Comparison of ENCODE assay signal across 22 cellular contexts in the genomic region with DNA sequence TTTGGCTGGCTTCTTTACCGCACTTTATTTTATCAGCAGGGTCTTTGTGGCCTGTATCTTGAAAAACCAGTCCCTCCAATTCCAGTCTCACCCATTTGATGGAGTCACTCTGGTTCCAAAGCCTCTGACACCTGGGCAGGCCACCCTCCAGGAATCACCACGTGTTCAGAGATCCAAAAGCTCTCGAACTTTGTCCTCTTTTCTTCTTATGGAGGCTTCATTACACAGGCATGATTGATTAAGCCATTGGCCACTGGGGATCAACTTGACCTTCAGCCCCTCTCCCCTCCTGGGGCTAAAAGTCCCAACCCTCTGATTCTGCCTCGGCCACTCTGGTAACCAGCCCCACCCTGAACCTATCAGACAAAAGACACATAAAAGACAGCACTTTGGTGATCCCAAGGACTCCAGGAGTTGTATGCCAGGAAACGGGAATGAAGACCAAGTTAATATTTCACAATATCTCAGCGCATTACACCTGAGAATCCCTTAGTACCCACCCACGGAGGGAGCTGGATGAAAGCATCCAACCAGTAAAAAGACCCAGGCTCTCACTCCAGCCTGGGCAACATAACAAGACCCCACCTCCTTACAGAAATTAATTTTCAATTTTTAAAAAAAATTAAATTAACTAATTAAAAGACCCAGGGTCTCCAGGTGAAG. TPM values are rescaled to one million over a fixed set of nuclear protein-coding genes. Genes with fewer than 3 reads are reported as not detected.
DNase-seq lines count a peak whose midpoint lies in the region; ATAC-seq, FAIRE-seq and TF ChIP-seq lines count a peak whose summit lies in the region.
"Had no signal": no experiment of that assay in that cellular context is flagged by ENCODE, and none has a peak within 500 bp of the region (broad histone marks: within the 10 kb centered on the region; RNA-seq: fewer than 3 reads in every experiment).

No MANE protein-coding gene starts in this region.

- H3K4me2 ChIP-seq in HepG2 (ENCODE audit: low read depth, low read length) (no peak overlapping the region), K562 (ENCODE audit: insufficient read depth, low read length) (no peak overlapping the region)
- H3K4me2 ChIP-seq: A549 had no signal

- CTCF ChIA-PET in HepG2 (lab: Yijun Ruan, JAX; ENCODE audit: low intra/inter-chr PET ratio, low total read pairs) (no interaction called here), K562 (lab: Yijun Ruan, JAX; ENCODE audit: low intra/inter-chr PET ratio) (no interaction called here)

- DNase-seq in HepG2 (ENCODE audit: low spot score) (no peak), right lobe of liver (no peak), K562 (ENCODE audit: extremely low read depth in 1 of 4, low spot score in 3 of 4) (no peak), small intestine (peak; percentile 56), chondrocyte (ENCODE audit: low spot score) (no peak), activated gamma-delta T cell treated with Interleukin-2 at 50 U/mL for 16 hours (no peak)
- no peak for DNase-seq in activated CD4-positive, alpha-beta T cell treated with anti-CD3 and anti-CD28 coated beads for 48 hours
- DNase-seq: BE2C; Caco-2; Calu3; CD4-positive, alpha-beta T cell; CD8-positive, alpha-beta T cell; DMS79 treated with DMSO at 0.1 percent for 48 hours; GF-D8 had no signal

- H3K9me3 ChIP-seq in HepG2 (ENCODE audit: low read length) (no peaks in the 10 kb centered on the region), right lobe of liver (no peaks in the 10 kb centered on the region), K562 (replicated peaks; ENCODE audit: control insufficient read depth, insufficient read depth, low read depth, low read length) (no peaks in the 10 kb centered on the region), small intestine (ENCODE audit: control insufficient read depth, low read depth) (no peaks in the 10 kb centered on the region)
- H3K9me3 ChIP-seq: A549, BE2C, Caco-2 had no signal

- no peak for TF ChIP-seq POLR2A in HepG2 (IDR thresholded peaks at IDR 0.05; ENCODE audit: insufficient read depth in 1 of 2, low read depth in 2 of 2, low read length in 2 of 2)
- TF ChIP-seq POLR2A in right lobe of liver (IDR thresholded peaks at IDR 0.05): no peak
- no peak for TF ChIP-seq POLR2A in K562 (conservative IDR thresholded peaks at IDR 0.05)

- H3K4me3 ChIP-seq in HepG2 (replicated peaks in 1 of 3; ENCODE audit: insufficient read depth in 1 of 3, low read depth in 2 of 3, low read length in 3 of 3) (no peak overlapping the region), right lobe of liver (no peak overlapping the region), K562 (no peak overlapping the region), small intestine (ENCODE audit: low read depth in 1 of 2, low read length in 2 of 2) (no peak overlapping the region)
- H3K4me3 ChIP-seq: A549, BLaER1 had no signal

- POLR2A ChIA-PET in HepG2 (lab: Yijun Ruan, JAX) (no interaction called here), K562 (lab: Yijun Ruan, JAX) (no interaction called here)

- peaks cover 10% of the 10 kb centered on the region for H3K4me1 Mint-ChIP-seq in chondrocyte (ENCODE audit: low read depth)

- no peak overlapping the region for H3K4me3 Mint-ChIP-seq in chondrocyte (ENCODE audit: unreplicated experiment)
- H3K4me3 Mint-ChIP-seq: CD4-positive, alpha-beta T cell; CD8-positive, alpha-beta T cell had no signal

- FAIRE-seq in HepG2 (lab: Jason Lieb, UNC) (no peak), K562 (lab: Jason Lieb, UNC) (no peak), small intestine (lab: Jason Lieb, UNC) (no peak)
- FAIRE-seq: A549, D721Med, G401.6, GM12891, GM19239 had no signal

- H4K20me1 ChIP-seq in HepG2 (ENCODE audit: insufficient read depth, low read length): no peaks in the 10 kb centered on the region
- peaks cover 3% of the 10 kb centered on the region; the same call in 1 of the 2 replicates for H4K20me1 ChIP-seq in K562 (replicated peaks; ENCODE audit: control insufficient read depth, insufficient read depth, low read length)
- H4K20me1 ChIP-seq: BLaER1 had no signal

- BruUV-seq in HepG2 (replicated peaks; lab: Mats Ljungman, UMichigan) (no TSS peak), K562 (replicated peaks; lab: Mats Ljungman, UMichigan) (no TSS peak)

- H3K9ac ChIP-seq in HepG2 (ENCODE audit: insufficient read depth, low read depth, low read length) (no peak overlapping the region), K562 (ENCODE audit: insufficient read depth in 1 of 2, low read depth in 2 of 2, low read length in 2 of 2) (no peak overlapping the region)
- H3K9ac ChIP-seq: BLaER1 had no signal

- in situ Hi-C loops in HepG2 (cut with HindIII; ENCODE audit: extremely low pct_ligation_motif_present, low pct_unique_long_range_greater_than_20kb): no loop called here
- in situ Hi-C loops in K562 (cut with MboI): no loop called here

- TF ChIP-seq EP300 in HepG2 (IDR thresholded peaks at IDR 0.05; ENCODE audit: low read depth in 2 of 2, low read length in 2 of 2): no peak
- no peak for TF ChIP-seq EP300 in HepG2 (CRISPR knock-in tag; IDR thresholded peaks at IDR 0.05; ENCODE audit: borderline replicate concordance)
- TF ChIP-seq EP300 in K562 (IDR thresholded peaks at IDR 0.05; ENCODE audit: low read length): no peak

- H2AFZ ChIP-seq in HepG2 (ENCODE audit: low read length) (no peak overlapping the region), K562 (ENCODE audit: low read depth, low read length) (no peak overlapping the region)

- 61% methylated on average over 7 of the region's 7 CpGs for WGBS in HepG2 (ENCODE audit: low lambda C conversion rate)
- WGBS in right lobe of liver (ENCODE audit: insufficient coverage, low coverage, low lambda C conversion rate, missing lambda C conversion rate): 46% methylated on average over 6 of the region's 7 CpGs
- 0% methylated on average over 7 of the region's 7 CpGs for WGBS in K562 (ENCODE audit: insufficient coverage, low coverage, missing lambda C conversion rate)
- 22 to 66% (median 52%) methylated on average over 7 of the region's 7 CpGs for WGBS in small intestine, 3 donors

- H3K79me2 ChIP-seq in HepG2 (ENCODE audit: insufficient read depth, low read length): no peaks in the 10 kb centered on the region
- H3K79me2 ChIP-seq in K562 (ENCODE audit: control insufficient read depth, insufficient read depth, low read length): no peaks in the 10 kb centered on the region

- no peak for TF ChIP-seq CTCF in HepG2 (CRISPR knock-in tag; IDR thresholded peaks at IDR 0.05)
- no peak for TF ChIP-seq CTCF in right lobe of liver (IDR thresholded peaks at IDR 0.05)
- TF ChIP-seq CTCF in K562 (IDR thresholded peaks at IDR 0.05 in 2 of 3, conservative IDR thresholded peaks at IDR 0.05 in 1 of 3; ENCODE audit: insufficient read depth in 2 of 3, low read depth in 1 of 3, low read length in 3 of 3): no peak
- no peak for TF ChIP-seq CTCF in chondrocyte (IDR thresholded peaks at IDR 0.05)

- H3K27ac ChIP-seq in HepG2 (ENCODE audit: extremely low read length, insufficient read depth, low read length): no peak overlapping the region
- no peak overlapping the region for H3K27ac ChIP-seq in right lobe of liver
- no peak overlapping the region for H3K27ac ChIP-seq in K562 (ENCODE audit: extremely low read depth, low read depth, low read length)
- no peak overlapping the region for H3K27ac ChIP-seq in small intestine (ENCODE audit: low read depth in 1 of 2, low read length in 1 of 2)
- H3K27ac ChIP-seq: 22Rv1, A549, C4-2B had no signal

- H3K36me3 ChIP-seq in HepG2 (replicated peaks in 1 of 2; ENCODE audit: control insufficient read depth in 1 of 2, insufficient read depth in 2 of 2, low read length in 2 of 2) (no peaks in the 10 kb centered on the region), right lobe of liver (no peaks in the 10 kb centered on the region), K562 (ENCODE audit: control insufficient read depth, insufficient read depth, low read length) (no peaks in the 10 kb centered on the region), small intestine (ENCODE audit: control insufficient read depth in 2 of 2, insufficient read depth in 2 of 2, low read length in 2 of 2) (no peaks in the 10 kb centered on the region)
- H3K36me3 ChIP-seq: BE2C, BLaER1 had no signal

- H3K27me3 ChIP-seq in HepG2 (ENCODE audit: control insufficient read depth in 1 of 2, insufficient read depth in 2 of 2, low read length in 2 of 2) (no peaks in the 10 kb centered on the region), right lobe of liver (no peaks in the 10 kb centered on the region), K562 (ENCODE audit: control insufficient read depth in 2 of 2, insufficient read depth in 2 of 2, low read length in 2 of 2) (peaks cover 6 to 25% of the 10 kb centered on the region in 2 experiments; a peak in 4 of 5 replicates), small intestine (ENCODE audit: control insufficient read depth in 2 of 2, insufficient read depth in 2 of 2, low read length in 2 of 2) (no peaks in the 10 kb centered on the region)
- H3K27me3 ChIP-seq: BE2C, BLaER1 had no signal

- no peak for ATAC-seq in HepG2
- no peak for ATAC-seq in right lobe of liver
- no peak for ATAC-seq in K562
- ATAC-seq: A549; CD8-positive, alpha-beta T cell had no signal

- H3K9me3 Mint-ChIP-seq in chondrocyte (ENCODE audit: low read depth): no peaks in the 10 kb centered on the region
- H3K9me3 Mint-ChIP-seq: CD4-positive, alpha-beta T cell had no signal

- H3K9me1 ChIP-seq in K562 (ENCODE audit: control insufficient read depth, insufficient read depth, low read length): no peaks in the 10 kb centered on the region

- H3K4me1 ChIP-seq in HepG2 (ENCODE audit: insufficient read depth, low read length): peaks cover 53% of the 10 kb centered on the region
- H3K4me1 ChIP-seq in right lobe of liver: no peaks in the 10 kb centered on the region
- no peaks in the 10 kb centered on the region; a peak in 2 of 5 replicates for H3K4me1 ChIP-seq in K562 (replicated peaks in 1 of 2; ENCODE audit: control insufficient read depth in 2 of 2, insufficient read depth in 2 of 2, low read length in 2 of 2)
- no peaks in the 10 kb centered on the region for H3K4me1 ChIP-seq in small intestine (ENCODE audit: control insufficient read depth in 2 of 2, insufficient read depth in 1 of 2, low read depth in 1 of 2, low read length in 1 of 2)
- H3K4me1 ChIP-seq: BE2C had no signal

- H3K27me3 Mint-ChIP-seq in chondrocyte (ENCODE audit: low read depth): no peaks in the 10 kb centered on the region

- H3K36me3 Mint-ChIP-seq in chondrocyte (ENCODE audit: low read depth): no peaks in the 10 kb centered on the region
- H3K36me3 Mint-ChIP-seq: CD8-positive, alpha-beta T cell had no signal

- TF ChIP-seq RAD21 in HepG2 (CRISPR knock-in tag; IDR thresholded peaks at IDR 0.05) (no peak), K562 (CRISPR knock-in tag; conservative IDR thresholded peaks at IDR 0.05 in 1 of 2, IDR thresholded peaks at IDR 0.05 in 1 of 2) (no peak)

- intact Hi-C loops in HepG2 (cut with micrococcal nuclease; ENCODE audit: unreplicated experiment) (loop anchor here (10.0 kb wide), 1 partner anchor 297 kb away; the partner anchor contains the start of gene RAD18), right lobe of liver (cut with DNase I) (no loop called here), K562 (cut with micrococcal nuclease) (no loop called here)

- no peak overlapping the region for H3K27ac Mint-ChIP-seq in chondrocyte (ENCODE audit: unreplicated experiment)
- H3K27ac Mint-ChIP-seq: CD4-positive, alpha-beta T cell; CD8-positive, alpha-beta T cell had no signal

RNA-seq across cellular contexts. Expression of gene SSUH2, which starts 23.0 kb away (rescaled TPM):
- 36.2 and 38.1 TPM in 2 replicates for total RNA-seq in HepG2 (2016; rRNA removed; fragmentation: Illumina TruSeq; extraction: Trizol)
- 18.7 and 20.4 TPM in 2 replicates for total RNA-seq in HepG2 (2016; cell fraction: cytosol; rRNA removed; fragmentation: Illumina TruSeq; extraction: Trizol; ENCODE audit: low read depth)
- 34.9 and 39.3 TPM in 2 replicates for total RNA-seq in HepG2 (2016; cell fraction: insoluble cytoplasmic fraction; rRNA removed; fragmentation: Illumina TruSeq; extraction: Trizol)
- total RNA-seq in HepG2 (2016; cell fraction: membrane; rRNA removed; fragmentation: Illumina TruSeq; extraction: Trizol): 36.1 and 39.1 TPM in 2 replicates
- 27.0 and 32.8 TPM in 2 replicates for total RNA-seq in HepG2 (2016; cell fraction: nucleus; rRNA removed; fragmentation: Illumina TruSeq; extraction: Trizol)
- 125 and 136 TPM in 2 replicates for polyA plus RNA-seq in HepG2 (2011; rRNA removed)
- polyA plus RNA-seq in HepG2 (2011; cell fraction: cytosol; rRNA removed): 88.0 and 109 TPM in 2 replicates
- 335 and 419 TPM in 2 replicates for polyA plus RNA-seq in HepG2 (2011; cell fraction: nucleus; rRNA removed)
- polyA plus RNA-seq in HepG2 (2012): 46.9 and 59.9 TPM in 2 replicates
- polyA plus RNA-seq in HepG2 (2016; cell fraction: cytosol; fragmentation: Illumina TruSeq; extraction: Trizol; ENCODE audit: low read depth): 25.2 and 30.9 TPM in 2 replicates
- polyA plus RNA-seq in HepG2 (2016; cell fraction: insoluble cytoplasmic fraction; fragmentation: Illumina TruSeq; extraction: Trizol; ENCODE audit: low read depth): 49.3 and 54.5 TPM in 2 replicates
- 43.5 and 51.8 TPM in 2 replicates for polyA plus RNA-seq in HepG2 (2016; cell fraction: membrane; fragmentation: Illumina TruSeq; extraction: Trizol; ENCODE audit: low read depth)
- polyA plus RNA-seq in HepG2 (2016; cell fraction: nucleus; fragmentation: Illumina TruSeq; extraction: Trizol; ENCODE audit: insufficient read depth, low read depth): 77.3 and 79.0 TPM in 2 replicates
- 2.2 and 130 TPM in 2 replicates for polyA minus RNA-seq in HepG2 (2011; rRNA and poly(A)+ RNA removed; ENCODE audit: low replicate concordance)
- polyA minus RNA-seq in HepG2 (2011; cell fraction: cytosol; rRNA and poly(A)+ RNA removed): 39.6 and 44.4 TPM in 2 replicates
- 64.2 and 69.1 TPM in 2 replicates for polyA minus RNA-seq in HepG2 (2011; cell fraction: nucleus; rRNA and poly(A)+ RNA removed)
- 1 to 10 TPM in 4 of 6 experiments, under 1 TPM in 1, not detected in 1; 0.09 to 2.0 (median 1.1) TPM for total RNA-seq in right lobe of liver
- 0.46 TPM in 1 of 2 replicates, not detected in the other for total RNA-seq in K562 (2011; cell fraction: chromatin; rRNA removed; ENCODE audit: low replicate concordance)
- 0.17 and 0.26 TPM in 2 replicates for total RNA-seq in K562 (2011; cell fraction: nucleolus; rRNA removed)
- not detected in 2 replicates for total RNA-seq in K562 (2011; cell fraction: nucleoplasm; rRNA removed)
- total RNA-seq in K562 (2014; rRNA removed): not detected in 2 replicates
- not detected in 2 replicates for total RNA-seq in K562 (2014; rRNA removed; fragmentation: Illumina TruSeq; extraction: Trizol)
- total RNA-seq in K562 (2015; rRNA removed; fragmentation: Illumina TruSeq; extraction: Trizol): 0.15 TPM in 1 of 2 replicates, not detected in the other
- total RNA-seq in K562 (2021): not detected in 2 replicates
- 0.15 and 0.17 TPM in 2 replicates for polyA plus RNA-seq in K562 (2011; rRNA removed)
- polyA plus RNA-seq in K562 (2011; cell fraction: cytosol; rRNA removed): 0.12 TPM in 1 of 2 replicates, not detected in the other
- 0.55 and 0.69 TPM in 2 replicates for polyA plus RNA-seq in K562 (2011; cell fraction: nucleus; rRNA removed)
- 0.30 TPM in 1 of 2 replicates, not detected in the other for polyA plus RNA-seq in K562 (2012)
- 0.04 TPM in 1 of 2 replicates, not detected in the other for polyA plus RNA-seq in K562 (2014; fragmentation: Illumina TruSeq; extraction: Trizol)
- polyA plus RNA-seq in K562 (2014; fragmentation: Nextera tagmentation; extraction: Ambion mirVana): under 1 TPM in 1 of 2 experiments, not detected in 1; 0.04 TPM
- not detected in 2 replicates for polyA plus RNA-seq in K562 (2014; rRNA removed)
- polyA minus RNA-seq in K562 (2011; rRNA and poly(A)+ RNA removed): not detected in 2 replicates
- not detected in 2 replicates for polyA minus RNA-seq in K562 (2011; cell fraction: cytosol; rRNA and poly(A)+ RNA removed)
- 0.22 TPM in 1 of 2 replicates, not detected in the other for polyA minus RNA-seq in K562 (2011; cell fraction: nucleus; rRNA and poly(A)+ RNA removed)
- polyA plus RNA-seq in small intestine: 100 to 1,000 TPM in 2 of 3 donors, 10 to 100 TPM in 1; 15.8 to 308 (median 196) TPM
- 0.31 TPM in 1 of 3 replicates, not detected in the others for total RNA-seq in chondrocyte
- total RNA-seq: Calu3; CD4-positive, alpha-beta T cell; CD8-positive, alpha-beta T cell had no signal

Comparison
In these comparisons a context has a peak if more than half of its experiments do, and no peak if none do; other contexts are left out.
1. RNA of gene SSUH2, which starts 23.0 kb away (total RNA-seq): 18.7 to 39.3 TPM in HepG2; 0.09 to 2.0 TPM in right lobe of liver, 0.15 to 0.46 TPM in K562 and 0.31 TPM in chondrocyte; every median in the first group is over 4 times any median in the second.
2. Of the 241 proteins assayed by ChIP-seq in both HepG2 and K562: peak only in HepG2: MAX; only in K562: none; in both: CEBPB; in neither: 239.